Comparison of ENCODE assay signal across 28 cellular contexts in genomic region chr19:32254128-32254527, GRCh38.
"Had no signal": no experiment of that assay in that cellular context is flagged by ENCODE, and none has a peak within 500 bp of the region (broad histone marks: within the 10 kb centered on the region; RNA-seq: fewer than 3 reads in every experiment).

No MANE protein-coding gene starts in this region.

- H3K4me1 ChIP-seq: stomach, suprapubic skin, testis, thyroid gland, tibial artery, tibial nerve, transverse colon, upper lobe of left lung, upper lobe of right lung, uterus, vagina had no signal

- ATAC-seq: stimulated activated effector memory CD8-positive, alpha-beta T cell treated with anti-CD3 and anti-CD28 coated beads, Interleukin-12 subunit alpha, Interleukin-12 subunit beta, amount 100 ng/mL, for 72 hours; stimulated activated memory B cell treated with anti-CD40 and anti-IgM and Interleukin-4, amounts not matched to agents 10 μg/mL and 1 μg/mL and 100 μg/mL, for 72 hours; stimulated activated naive B cell treated with anti-CD40 and anti-IgM and Interleukin-4, amounts not matched to agents 10 μg/mL and 1 μg/mL and 100 μg/mL, for 72 hours; stimulated activated naive CD8-positive, alpha-beta T cell treated with anti-CD3 and anti-CD28 coated beads, Interleukin-15, amount 100 ng/mL, for 72 hours; stimulated activated naive CD8-positive, alpha-beta T cell treated with anti-CD3 and anti-CD28 coated beads, Interleukin-15, Interleukin-2, amounts not matched to agents 100 U/mL and 50 U/mL, for 24 hours; upper lobe of right lung had no signal

- H3K27ac Mint-ChIP-seq: stimulated activated effector memory CD8-positive, alpha-beta T cell treated with anti-CD3 and anti-CD28 coated beads, Interleukin-12 subunit alpha, Interleukin-12 subunit beta, amount 100 ng/mL, for 72 hours; stimulated activated memory B cell treated with anti-CD40 and anti-IgM and Interleukin-4, amounts not matched to agents 10 μg/mL and 1 μg/mL and 100 μg/mL, for 72 hours; stimulated activated naive B cell treated with anti-CD40 and anti-IgM and Interleukin-4, amounts not matched to agents 10 μg/mL and 1 μg/mL and 100 μg/mL, for 72 hours; stimulated activated naive CD8-positive, alpha-beta T cell treated with anti-CD3 and anti-CD28 coated beads, Interleukin-15, Interleukin-2, amounts not matched to agents 100 ng/mL and 50 ng/mL, for 24 hours; type B pancreatic cell had no signal

- H3K4me3 ChIP-seq: stomach, suprapubic skin, testis, thoracic aorta, thyroid gland, tibial artery, tibial nerve, transverse colon, upper lobe of left lung, upper lobe of right lung, uterus, vagina had no signal

- H3K27me3 ChIP-seq: testis, thyroid gland, tibial artery, upper lobe of left lung, upper lobe of right lung, uterus, vagina had no signal

- H3K36me3 Mint-ChIP-seq: stimulated activated effector memory CD8-positive, alpha-beta T cell treated with anti-CD3 and anti-CD28 coated beads, Interleukin-12 subunit alpha, Interleukin-12 subunit beta, amount 100 ng/mL, for 72 hours; stimulated activated memory B cell treated with anti-CD40 and anti-IgM and Interleukin-4, amounts not matched to agents 10 μg/mL and 1 μg/mL and 100 μg/mL, for 72 hours; stimulated activated naive B cell treated with anti-CD40 and anti-IgM and Interleukin-4, amounts not matched to agents 10 μg/mL and 1 μg/mL and 100 μg/mL, for 72 hours; type B pancreatic cell had no signal

- H3K36me3 ChIP-seq: stomach, suprapubic skin, thoracic aorta, thyroid gland, tibial artery, tibial nerve, transverse colon, upper lobe of left lung, upper lobe of right lung, uterus, vagina had no signal

- H3K4me3 Mint-ChIP-seq: stimulated activated effector memory CD8-positive, alpha-beta T cell treated with anti-CD3 and anti-CD28 coated beads, Interleukin-12 subunit alpha, Interleukin-12 subunit beta, amount 100 ng/mL, for 72 hours; stimulated activated memory B cell treated with anti-CD40 and anti-IgM and Interleukin-4, amounts not matched to agents 10 μg/mL and 1 μg/mL and 100 μg/mL, for 72 hours; stimulated activated naive B cell treated with anti-CD40 and anti-IgM and Interleukin-4, amounts not matched to agents 10 μg/mL and 1 μg/mL and 100 μg/mL, for 72 hours; stimulated activated naive CD8-positive, alpha-beta T cell treated with anti-CD3 and anti-CD28 coated beads, Interleukin-15, amount 100 ng/mL, for 72 hours; stimulated activated naive CD8-positive, alpha-beta T cell treated with anti-CD3 and anti-CD28 coated beads, Interleukin-15, Interleukin-2, amounts not matched to agents 100 ng/mL and 50 ng/mL, for 24 hours; type B pancreatic cell had no signal

- H3K9me3 ChIP-seq: stomach, suprapubic skin, testis, thoracic aorta, thyroid gland, tibial artery, tibial nerve, transverse colon, upper lobe of left lung, upper lobe of right lung, uterus, vagina had no signal

- H3K4me1 Mint-ChIP-seq: stimulated activated effector memory CD8-positive, alpha-beta T cell treated with anti-CD3 and anti-CD28 coated beads, Interleukin-12 subunit alpha, Interleukin-12 subunit beta, amount 100 ng/mL, for 72 hours; stimulated activated memory B cell treated with anti-CD40 and anti-IgM and Interleukin-4, amounts not matched to agents 10 μg/mL and 1 μg/mL and 100 μg/mL, for 72 hours; stimulated activated naive B cell treated with anti-CD40 and anti-IgM and Interleukin-4, amounts not matched to agents 10 μg/mL and 1 μg/mL and 100 μg/mL, for 72 hours had no signal

- H3K27ac ChIP-seq: stomach, suprapubic skin, testis, thoracic aorta, thyroid gland, tibial artery, tibial nerve, transverse colon, upper lobe of left lung, upper lobe of right lung, uterus, vagina had no signal

- H3K27me3 Mint-ChIP-seq: stimulated activated naive CD8-positive, alpha-beta T cell treated with anti-CD3 and anti-CD28 coated beads, Interleukin-15, amount 100 ng/mL, for 72 hours had no signal

- H3K9me3 Mint-ChIP-seq: stimulated activated effector memory CD8-positive, alpha-beta T cell treated with anti-CD3 and anti-CD28 coated beads, Interleukin-12 subunit alpha, Interleukin-12 subunit beta, amount 100 ng/mL, for 72 hours; stimulated activated naive CD8-positive, alpha-beta T cell treated with anti-CD3 and anti-CD28 coated beads, Interleukin-15, Interleukin-2, amounts not matched to agents 100 ng/mL and 50 ng/mL, for 24 hours; type B pancreatic cell had no signal

- DNase-seq: stimulated activated CD4-positive, alpha-beta T cell treated with anti-CD3 and anti-CD28 coated beads, Interleukin-2, amount 100 ng/mL, for 48 hours; stimulated activated CD4-positive, alpha-beta T cell treated with anti-CD3 and anti-CD28 coated beads, Interleukin-4, amount 100 ng/mL, for 1 hour; stimulated activated CD4-positive, alpha-beta T cell treated with anti-CD3 and anti-CD28 coated beads, Interleukin-4, amount 100 ng/mL, for 24 hours; stimulated activated CD4-positive, alpha-beta T cell treated with anti-CD3 and anti-CD28 coated beads, Interleukin-4, amount 100 ng/mL, for 4 hours; stimulated activated CD8-positive, alpha-beta memory T cell treated with anti-CD3 and anti-CD28 coated beads, Interleukin-4, amount 100 ng/mL, for 48 hours; stimulated activated naive B cell treated with anti-CD40 and anti-IgM and Interleukin-4, amounts not matched to agents 10 μg/mL and 1 μg/mL and 100 μg/mL, for 72 hours; stimulated activated naive CD4-positive, alpha-beta T cell; stimulated activated naive CD4-positive, alpha-beta T cell treated with Interleukin-2 at 50 U/mL for 16 hours; stimulated activated naive CD8-positive, alpha-beta T cell treated with anti-CD3 and anti-CD28 coated beads, Interleukin-15, amount 100 ng/mL, for 72 hours; stimulated activated naive CD8-positive, alpha-beta T cell treated with anti-CD3 and anti-CD28 coated beads, Interleukin-15, Interleukin-2, amounts not matched to agents 100 U/mL and 50 U/mL, for 24 hours; stomach; substantia nigra; testis; thyroid gland; tibial artery; transverse colon; trophoblast cell; upper lobe of right lung; uterus had no signal
